10 cellular contexts compared by ENCODE assay signal in the genomic region with DNA sequence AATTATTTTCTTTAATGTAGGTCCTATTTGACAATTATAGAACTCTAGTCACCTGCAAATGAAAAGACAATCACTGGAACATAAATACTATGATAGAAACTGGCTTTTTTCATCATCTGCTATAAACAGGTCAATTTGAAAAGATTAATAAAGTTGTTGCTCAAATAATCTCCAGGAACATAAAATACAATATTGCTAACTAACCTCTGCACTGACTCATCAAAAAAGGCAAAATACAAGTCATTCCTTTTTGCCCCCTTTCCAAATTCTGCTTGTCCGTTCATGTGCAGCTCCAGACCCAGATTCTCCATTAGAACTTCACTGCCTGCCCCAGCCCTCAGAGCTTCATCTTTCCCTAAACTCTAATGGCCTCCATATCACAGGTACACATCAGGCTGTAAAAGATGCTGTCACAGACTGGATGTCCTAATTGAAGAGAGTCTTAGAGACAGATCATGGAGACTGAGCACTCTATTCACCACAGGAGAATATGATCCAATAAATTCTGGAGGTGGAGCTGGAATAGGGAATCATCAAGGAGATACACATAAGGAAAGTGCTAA. TPM values are rescaled to one million over a fixed set of nuclear protein-coding genes. Genes with fewer than 3 reads are reported as not detected.
A peak's percentile ranks its signal among the peaks of the same experiment; 100 is the strongest.
DNase-seq lines count a peak whose midpoint lies in the region; ATAC-seq and TF ChIP-seq lines count a peak whose summit lies in the region.
"Had no signal": no experiment of that assay in that cellular context is flagged by ENCODE, and none has a peak within 500 bp of the region (broad histone marks: within the 10 kb centered on the region; RNA-seq: fewer than 3 reads in every experiment).

No MANE protein-coding gene starts in this region.

- H3K79me2 ChIP-seq in parathyroid adenoma, result peaks cover 33% of the 10 kb centered on the region

- peaks cover 8% of the 10 kb centered on the region for H3K4me1 Mint-ChIP-seq in Caco-2 (ENCODE audit: low read depth, unreplicated experiment)
- H3K4me1 Mint-ChIP-seq in dendritic cell treated with granulocyte-macrophage colony-stimulating factor and Interleukin-4, amounts not matched to agents 40 ng/mL and 50 ng/mL, for 4 days (ENCODE audit: low read depth), result peaks cover 19% of the 10 kb centered on the region

- H3K27me3 ChIP-seq in Caco-2 (replicated peaks; ENCODE audit: control insufficient read depth, insufficient read depth, low read length), result no peaks in the 10 kb centered on the region
- no peaks in the 10 kb centered on the region for H3K27me3 ChIP-seq in parathyroid adenoma (ENCODE audit: control insufficient read depth, insufficient read depth, low read length)

- H3K9me3 ChIP-seq in Caco-2 (no peaks in the 10 kb centered on the region; the same call in 1 of the 2 replicates), parathyroid adenoma (ENCODE audit: control insufficient read depth, low read length) (no peaks in the 10 kb centered on the region)

- no peak overlapping the region for H3K27ac Mint-ChIP-seq in Caco-2 (ENCODE audit: unreplicated experiment)
- H3K27ac Mint-ChIP-seq in dendritic cell treated with granulocyte-macrophage colony-stimulating factor and Interleukin-4, amounts not matched to agents 40 ng/mL and 50 ng/mL, for 4 days, result peak overlapping the region; percentile 45

- peak overlapping the region; percentile 38 for H3K4me2 ChIP-seq in parathyroid adenoma (ENCODE audit: low read length)

- no peak for DNase-seq in Caco-2
- no peak for DNase-seq in LNCaP clone FGC (ENCODE audit: low read depth)
- DNase-seq in cerebellar nuclear complex (lab: John Stamatoyannopoulos, UW), result no peak
- no peak for DNase-seq in T-helper 9 cell
- no peak for DNase-seq in GF-D8 (lab: John Stamatoyannopoulos, UW)
- DNase-seq: NCI-H524 treated with DMSO at 0.1 percent for 48 hours; stimulated activated CD4-positive, alpha-beta T cell treated with anti-CD3 and anti-CD28 coated beads, Interleukin-2, amount 100 ng/mL, for 48 hours had no signal

- CTCF ChIA-PET in Caco-2 (lab: Charles Lee), result no interaction called here

- peak overlapping the region; percentile 67 for H3K4me3 ChIP-seq in Caco-2 (ENCODE audit: low read depth, low read length)
- H3K4me3 ChIP-seq in LNCaP clone FGC (ENCODE audit: low read depth, low read length), result peak overlapping the region; percentile 74
- no peak overlapping the region for H3K4me3 ChIP-seq in parathyroid adenoma (ENCODE audit: low read depth, low read length)

- ATAC-seq in HG03342 (IDR thresholded peaks at IDR 0.05; ENCODE audit: unreplicated experiment), result no peak

- intact Hi-C loops in Caco-2 (cut with micrococcal nuclease; ENCODE audit: unreplicated experiment), result loop anchor here (10.0 kb wide), 1 partner anchor 302 kb away; no protein-coding TSS in a partner anchor
- intact Hi-C loops in dendritic cell treated with granulocyte-macrophage colony-stimulating factor and Interleukin-4, amounts not matched to agents 40 ng/mL and 50 ng/mL, for 4 days (cut with micrococcal nuclease), result no loop called here

- peaks cover 45% of the 10 kb centered on the region for H3K36me3 Mint-ChIP-seq in Caco-2 (ENCODE audit: insufficient read depth, unreplicated experiment)
- peaks cover 52% of the 10 kb centered on the region for H3K36me3 Mint-ChIP-seq in dendritic cell treated with granulocyte-macrophage colony-stimulating factor and Interleukin-4, amounts not matched to agents 40 ng/mL and 50 ng/mL, for 4 days (ENCODE audit: low read depth)

- no TSS peak for BruUV-seq in Caco-2 (replicated peaks; lab: Mats Ljungman, UMichigan)

- peaks cover 9% of the 10 kb centered on the region for H3K4me1 ChIP-seq in Caco-2
- H3K4me1 ChIP-seq in parathyroid adenoma, result no peaks in the 10 kb centered on the region

- no peak overlapping the region for H3K9ac ChIP-seq in parathyroid adenoma

- no peak overlapping the region for H3K27ac ChIP-seq in parathyroid adenoma

- peaks cover 6% of the 10 kb centered on the region for H3K36me3 ChIP-seq in Caco-2 (ENCODE audit: control insufficient read depth, insufficient read depth, low read length)
- no peaks in the 10 kb centered on the region for H3K36me3 ChIP-seq in parathyroid adenoma (ENCODE audit: control insufficient read depth, insufficient read depth, low read length)

- POLR2A ChIA-PET in Caco-2 (lab: Charles Lee), result interaction anchor here (2.1 kb wide), 1 partner anchor 56 kb away, joined by 15 read pairs; the partner anchor contains the start of gene RBM22

- TF ChIP-seq CTCF in Caco-2 (IDR thresholded peaks at IDR 0.05; ENCODE audit: insufficient read depth in 1 of 2, low read depth in 1 of 2, low read length in 1 of 2, severe bottlenecking in 1 of 2, unreplicated experiment in 1 of 2) (no peak), LNCaP clone FGC (IDR thresholded peaks at IDR 0.05; ENCODE audit: control insufficient read depth, extremely low read depth, insufficient read depth) (no peak), parathyroid adenoma (IDR thresholded peaks at IDR 0.05) (no peak)

- H3K9me3 Mint-ChIP-seq in Caco-2 (ENCODE audit: unreplicated experiment), result peaks cover 7% of the 10 kb centered on the region
- H3K9me3 Mint-ChIP-seq in dendritic cell treated with granulocyte-macrophage colony-stimulating factor and Interleukin-4, amounts not matched to agents 40 ng/mL and 50 ng/mL, for 4 days, result no peaks in the 10 kb centered on the region

- H3K27me3 Mint-ChIP-seq in Caco-2 (ENCODE audit: insufficient read depth, unreplicated experiment), result no peaks in the 10 kb centered on the region
- no peaks in the 10 kb centered on the region for H3K27me3 Mint-ChIP-seq in dendritic cell treated with granulocyte-macrophage colony-stimulating factor and Interleukin-4, amounts not matched to agents 40 ng/mL and 50 ng/mL, for 4 days

- no peak overlapping the region for H2AFZ ChIP-seq in parathyroid adenoma

- H3K4me3 Mint-ChIP-seq in Caco-2 (ENCODE audit: unreplicated experiment), result no peak overlapping the region
- H3K4me3 Mint-ChIP-seq in dendritic cell treated with granulocyte-macrophage colony-stimulating factor and Interleukin-4, amounts not matched to agents 40 ng/mL and 50 ng/mL, for 4 days, result peak overlapping the region; percentile 53

RNA-seq across cellular contexts. Expression of gene DCTN4, which starts 1.6 kb away (rescaled TPM):
- 55.8 and 62.2 TPM in 2 replicates for total RNA-seq in Caco-2 (2022)

RNA-seq across cellular contexts. Expression of gene SMIM3, which starts 21.4 kb away (rescaled TPM):
- 19.2 and 19.4 TPM in 2 replicates for total RNA-seq in Caco-2 (2022)

RNA-seq across cellular contexts. Expression of gene RBM22, which starts 56.3 kb away (rescaled TPM):
- total RNA-seq in Caco-2 (2022), result 55.3 TPM in 2 replicates
